In the genomic region with DNA sequence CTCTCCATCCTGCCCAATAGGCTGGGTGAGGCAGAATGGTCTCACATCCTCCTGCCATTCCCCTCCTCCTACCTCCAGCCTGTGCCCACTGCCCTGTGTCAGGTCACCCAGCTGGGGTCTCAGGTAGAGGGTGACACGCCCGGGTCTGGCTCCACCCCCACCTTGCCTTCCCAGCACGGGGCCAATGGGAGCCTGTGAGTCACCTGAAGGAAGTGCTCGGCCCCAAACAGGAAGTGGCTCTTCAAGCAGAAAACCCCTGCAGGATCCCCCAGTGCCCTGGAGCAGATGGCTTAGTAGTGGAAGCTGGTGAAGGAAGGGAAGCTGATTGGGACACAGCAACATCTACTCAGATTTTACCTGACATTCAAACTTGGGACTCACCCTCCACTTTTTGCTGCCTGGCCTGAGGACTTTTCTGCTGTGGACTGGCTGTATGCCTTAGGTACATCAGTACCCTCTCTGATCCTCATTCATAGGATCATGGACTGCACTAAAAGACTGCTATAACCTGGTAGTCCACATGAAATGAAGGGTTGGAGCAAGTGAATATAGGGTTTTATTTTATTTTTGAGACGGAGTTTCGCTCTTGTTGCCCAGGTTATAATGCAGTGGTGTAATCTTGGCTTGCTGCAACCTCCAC, we compare ENCODE assay signal across 8 cellular contexts. TPM values are rescaled to one million over a fixed set of nuclear protein-coding genes. Genes with fewer than 3 reads are reported as not detected.
DNase-seq lines count a peak whose midpoint lies in the region; ATAC-seq lines count a peak whose summit lies in the region.

No MANE protein-coding gene starts in this region.

- H2AFZ ChIP-seq in Karpas-422 (ENCODE audit: low read length), result no peak overlapping the region

- H3K27me3 ChIP-seq in Karpas-422 (ENCODE audit: low read length) (no peaks in the 10 kb centered on the region), iPS-15b (ENCODE audit: control insufficient read depth, insufficient read depth, low read length) (no peaks in the 10 kb centered on the region)

- DNase-seq in Karpas-422, result peak; percentile 76
- DNase-seq in activated CD4-positive, alpha-beta T cell treated with anti-CD3 and anti-CD28 coated beads, Interleukin-2, amount 50 U/mL, for 24 hours (ENCODE audit: low read depth in 1 of 2, low spot score in 1 of 2), result peak; percentile 5 to 50
- DNase-seq in stimulated activated naive CD8-positive, alpha-beta T cell treated with anti-CD3 and anti-CD28 coated beads, Interleukin-15, Interleukin-2, amounts not matched to agents 100 U/mL and 50 U/mL, for 24 hours, result peak; percentile 70
- DNase-seq in hepatic stellate cell (ENCODE audit: low spot score), result no peak
- no peak for DNase-seq in NCI-H526 treated with DMSO at 0.1 percent for 48 hours (lab: John Stamatoyannopoulos, UW)

- H3K4me1 ChIP-seq in Karpas-422 (ENCODE audit: low read length), result peaks cover 99% of the 10 kb centered on the region
- peaks cover 9% of the 10 kb centered on the region for H3K4me1 ChIP-seq in iPS-15b (ENCODE audit: control insufficient read depth, insufficient read depth, low read length)

- peak overlapping the region; percentile 35; the same call in 1 of the 2 replicates for H3K4me3 ChIP-seq in Karpas-422 (ENCODE audit: low read length)
- H3K4me3 ChIP-seq in iPS-15b (ENCODE audit: low read depth, low read length), result no peak overlapping the region

- H4K20me1 ChIP-seq in Karpas-422 (ENCODE audit: insufficient read depth, low read depth, low read length), result no peaks in the 10 kb centered on the region; the same call in 1 of the 2 replicates

- ATAC-seq in GM18868 (IDR thresholded peaks at IDR 0.05; ENCODE audit: unreplicated experiment), result peak; percentile 81
- ATAC-seq in stimulated activated naive CD8-positive, alpha-beta T cell treated with anti-CD3 and anti-CD28 coated beads, Interleukin-15, Interleukin-2, amounts not matched to agents 100 U/mL and 50 U/mL, for 24 hours, result peak; percentile 91
- no peak for ATAC-seq in HG03045 (IDR thresholded peaks at IDR 0.05; ENCODE audit: unreplicated experiment)

- H3K9me2 ChIP-seq in Karpas-422 (replicated peaks; ENCODE audit: insufficient read depth, low read length), result no peaks in the 10 kb centered on the region

- peak overlapping the region; percentile 99 for H3K27ac ChIP-seq in Karpas-422 (ENCODE audit: low read length)

- H3K4me2 ChIP-seq in Karpas-422 (ENCODE audit: low read depth, low read length, poor library complexity, severe bottlenecking), result peak overlapping the region; percentile 58

- peaks cover 93% of the 10 kb centered on the region for H3K79me2 ChIP-seq in Karpas-422 (ENCODE audit: low read length)

- H3K36me3 ChIP-seq in Karpas-422 (ENCODE audit: insufficient read depth, low read length) (peaks cover 21% of the 10 kb centered on the region), iPS-15b (ENCODE audit: control insufficient read depth, insufficient read depth, low read length) (no peaks in the 10 kb centered on the region)

- no peaks in the 10 kb centered on the region for H3K9me3 ChIP-seq in Karpas-422 (ENCODE audit: low read length)
- H3K9me3 ChIP-seq in iPS-15b (ENCODE audit: control insufficient read depth, insufficient read depth, low read length), result no peaks in the 10 kb centered on the region

- H3K9ac ChIP-seq in Karpas-422 (ENCODE audit: low read length), result peak overlapping the region; percentile 59
- H3K9ac ChIP-seq in iPS-15b (ENCODE audit: low read depth, low read length), result peak overlapping the region; percentile 3

RNA-seq across cellular contexts. Expression of a gene that starts 33.4 kb away (rescaled TPM):
- total RNA-seq in Karpas-422 (2014; rRNA removed; shearing (Covaris generic); ENCODE audit: low replicate concordance), result 137 and 237 TPM in 2 replicates

RNA-seq across cellular contexts. Expression of a gene that starts 59.3 kb away (rescaled TPM):
- total RNA-seq in Karpas-422 (2014; rRNA removed; shearing (Covaris generic); ENCODE audit: low replicate concordance), result 1.3 and 8.5 TPM in 2 replicates

Comparison
In these comparisons a context has a peak if more than half of its experiments do, and no peak if none do; other contexts are left out.
1. DNase-seq: peak in Karpas-422 (single experiment), activated CD4-positive, alpha-beta T cell treated with anti-CD3 and anti-CD28 coated beads, Interleukin-2, amount 50 U/mL, for 24 hours (2 of 2) and stimulated activated naive CD8-positive, alpha-beta T cell treated with anti-CD3 and anti-CD28 coated beads, Interleukin-15, Interleukin-2, amounts not matched to agents 100 U/mL and 50 U/mL, for 24 hours (single experiment); none in hepatic stellate cell (single experiment) and NCI-H526 treated with DMSO at 0.1 percent for 48 hours (single experiment).